Comparison of ENCODE assay signal across 1 cellular context in genomic region chr1:89831462-89832113, GRCh38.
TF ChIP-seq lines count a peak whose summit lies in the region.

No MANE protein-coding gene starts in this region.

TF ChIP-seq in H1, 55 proteins besides CTCF, POLR2A, EP300 and RAD21 (continued from another document):
- TF ChIP-seq E2F6 (IDR thresholded peaks at IDR 0.05) (no peak), SP1 (IDR thresholded peaks at IDR 0.05; ENCODE audit: low read depth, low read length) (no peak), SIN3A (conservative IDR thresholded peaks at IDR 0.05 in 1 of 2, IDR thresholded peaks at IDR 0.05 in 1 of 2; ENCODE audit: low read depth in 1 of 2, low read length in 2 of 2) (0 out of 4 replicates have a peak, but pooled peaks of 1 of the 2 experiments have one; percentile 22), KDM5A (IDR thresholded peaks at IDR 0.05; ENCODE audit: low read length) (no peak)
